In genomic region chr6:41073203-41073967, GRCh38 we compare ENCODE assay signal across 1 cellular context.
A peak's percentile ranks its signal among the peaks of the same experiment; 100 is the strongest.
TF ChIP-seq lines count a peak whose summit lies in the region.

No MANE protein-coding gene starts in this region.

TF ChIP-seq in K562, 482 proteins besides CTCF, POLR2A, EP300 and RAD21 (continued from another document and continues in another):
- TF ChIP-seq VEZF1 (CRISPR knock-in tag; IDR thresholded peaks at IDR 0.05) (peak; percentile 89), NRF1 (conservative IDR thresholded peaks at IDR 0.05 in 1 of 2, IDR thresholded peaks at IDR 0.05 in 1 of 2) (peak in 1 of 2 experiments; percentile 32; a peak in 3 of 4 replicates), USF1 (CRISPR knock-in tag; IDR thresholded peaks at IDR 0.05) (no peak), ELF1 (tag; IDR thresholded peaks at IDR 0.05) (no peak), FOXO4 (CRISPR knock-in tag; IDR thresholded peaks at IDR 0.05) (no peak), ARID3B (CRISPR knock-in tag; IDR thresholded peaks at IDR 0.05; ENCODE audit: borderline replicate concordance) (no peak), TBL1XR1 (IDR thresholded peaks at IDR 0.05; ENCODE audit: low read length in 2 of 2) (peak in 1 of 2 experiments; percentile 4; a peak in 1 of 4 replicates), THRAP3 (IDR thresholded peaks at IDR 0.05; ENCODE audit: borderline replicate concordance) (no peak), MYC (IDR thresholded peaks at IDR 0.05; ENCODE audit: low read depth, low read length) (no peak; the same call in 1 of the 2 replicates), MYC (CRISPR knock-in tag; IDR thresholded peaks at IDR 0.05; ENCODE audit: borderline replicate concordance, low read depth) (no peak), CTBP1 (IDR thresholded peaks at IDR 0.05; ENCODE audit: borderline replicate concordance) (peak; percentile 73; the same call in 1 of the 2 replicates), ZNF140 (CRISPR knock-in tag; IDR thresholded peaks at IDR 0.05) (no peak), ARID2 (IDR thresholded peaks at IDR 0.05) (no peak), ZNF165 (CRISPR knock-in tag; IDR thresholded peaks at IDR 0.05; ENCODE audit: borderline replicate concordance) (no peak), MEIS2 (IDR thresholded peaks at IDR 0.05; ENCODE audit: partially characterized antibody) (no peak), ZBTB12 (CRISPR knock-in tag; IDR thresholded peaks at IDR 0.05) (no peak), XRCC4 (IDR thresholded peaks at IDR 0.05; ENCODE audit: extremely low read depth, insufficient read depth, insufficient read length) (no peak), ZNF3 (CRISPR knock-in tag; IDR thresholded peaks at IDR 0.05) (no peak), POLR2AphosphoS5 (IDR thresholded peaks at IDR 0.05; ENCODE audit: control insufficient read depth, insufficient read depth, low read depth, low read length) (peak; percentile 97), ZNF668 (CRISPR knock-in tag; IDR thresholded peaks at IDR 0.05) (no peak), NFE2 (IDR thresholded peaks at IDR 0.05; ENCODE audit: low read depth) (peak; percentile 63), FUS (optimal IDR thresholded peaks at IDR 0.05; ENCODE audit: low read depth, low read length) (peak; percentile 85), ZNF586 (CRISPR knock-in tag; conservative IDR thresholded peaks at IDR 0.05) (no peak), POLR2H (tag; IDR thresholded peaks at IDR 0.05; ENCODE audit: low read depth) (peak; percentile 33; the same call in 1 of the 2 replicates), E2F6 (IDR thresholded peaks at IDR 0.05; ENCODE audit: borderline replicate concordance in 1 of 2, extremely low read depth in 1 of 2, insufficient read depth in 1 of 2, insufficient read length in 1 of 2, low read depth in 1 of 2, low read length in 1 of 2, poor library complexity in 1 of 2, severe bottlenecking in 1 of 2) (peak in 1 of 2 experiments; percentile 8), NCOA6 (IDR thresholded peaks at IDR 0.05) (no peak), TSHZ1 (CRISPR knock-in tag; IDR thresholded peaks at IDR 0.05) (no peak), DDX20 (tag; IDR thresholded peaks at IDR 0.05; ENCODE audit: low read depth) (no peak), DPF2 (IDR thresholded peaks at IDR 0.05) (peak; percentile 51; the same call in 1 of the 2 replicates), RAD51 (IDR thresholded peaks at IDR 0.05; ENCODE audit: borderline replicate concordance, low read depth) (no peak), IFI16 (CRISPR knock-in tag; IDR thresholded peaks at IDR 0.05) (no peak), ZNF121 (CRISPR knock-in tag; conservative IDR thresholded peaks at IDR 0.05) (no peak), GTF3C2 (IDR thresholded peaks at IDR 0.05; ENCODE audit: borderline replicate concordance, extremely low read depth, insufficient read length) (no peak), GATAD2A (IDR thresholded peaks at IDR 0.05) (no peak; the same call in 1 of the 2 replicates), E2F1 (CRISPR knock-in tag; IDR thresholded peaks at IDR 0.05) (no peak), ZNF124 (CRISPR knock-in tag; IDR thresholded peaks at IDR 0.05) (no peak), ESRRB (CRISPR knock-in tag; IDR thresholded peaks at IDR 0.05; ENCODE audit: borderline replicate concordance) (no peak), PHB2 (IDR thresholded peaks at IDR 0.05; ENCODE audit: low read depth) (no peak), IRF9 (tag; IDR thresholded peaks at IDR 0.05) (no peak), TAF9B (IDR thresholded peaks at IDR 0.05; ENCODE audit: partially characterized antibody) (peak; percentile 82), CREB5 (CRISPR knock-in tag; IDR thresholded peaks at IDR 0.05) (no peak), DACH1 (IDR thresholded peaks at IDR 0.05; ENCODE audit: partially characterized antibody) (no peak), WHSC1 (IDR thresholded peaks at IDR 0.05; ENCODE audit: low read length) (no peak), CAMTA2 (CRISPR knock-in tag; conservative IDR thresholded peaks at IDR 0.05) (peak; percentile 87; the same call in 1 of the 2 replicates), MTA1 (IDR thresholded peaks at IDR 0.05; ENCODE audit: borderline replicate concordance) (no peak)
